18 cellular contexts compared by ENCODE assay signal in genomic region chr11:8227156-8228152, GRCh38. TPM values are rescaled to one million over a fixed set of nuclear protein-coding genes. Genes with fewer than 3 reads are reported as not detected.
DNase-seq lines count a peak whose midpoint lies in the region; ATAC-seq and TF ChIP-seq lines count a peak whose summit lies in the region.
"Had no signal": no experiment of that assay in that cellular context is flagged by ENCODE, and none has a peak within 500 bp of the region (broad histone marks: within the 10 kb centered on the region; RNA-seq: fewer than 3 reads in every experiment).

No MANE protein-coding gene starts in this region.

- H3K27ac ChIP-seq in RWPE2 (ENCODE audit: poor library complexity, severe bottlenecking), result peak overlapping the region; percentile 15
- peak overlapping the region in 3 of 4 donors; percentile 29 to 55 (median 51) for H3K27ac ChIP-seq in esophagus squamous epithelium
- no peak overlapping the region for H3K27ac ChIP-seq in upper lobe of right lung
- H3K27ac ChIP-seq: BLaER1, tibial artery had no signal

- peak; percentile 79 for ATAC-seq in RWPE2 (ENCODE audit: low read depth)
- no peak for ATAC-seq in upper lobe of right lung
- ATAC-seq in HG03354 (IDR thresholded peaks at IDR 0.05; ENCODE audit: poor library complexity, severe bottlenecking, unreplicated experiment), result no peak
- ATAC-seq: stimulated activated memory B cell treated with anti-CD40 and anti-IgM and Interleukin-4, amounts not matched to agents 10 μg/mL and 1 μg/mL and 100 μg/mL, for 72 hours had no signal

- no peak overlapping the region for H3K4me3 Mint-ChIP-seq in HFFc6
- H3K4me3 Mint-ChIP-seq: activated naive CD4-positive, alpha-beta T cell treated with anti-CD3 and anti-CD28 coated beads for 36 hours; neural crest cell; stimulated activated memory B cell treated with anti-CD40 and anti-IgM and Interleukin-4, amounts not matched to agents 10 μg/mL and 1 μg/mL and 100 μg/mL, for 72 hours had no signal

- in situ Hi-C loops in G401 (cut with HindIII; ENCODE audit: low sequenced_read_pairs), result no loop called here

- H3K27ac Mint-ChIP-seq in HFFc6, result no peak overlapping the region
- H3K27ac Mint-ChIP-seq: activated naive CD4-positive, alpha-beta T cell treated with anti-CD3 and anti-CD28 coated beads for 36 hours; stimulated activated memory B cell treated with anti-CD40 and anti-IgM and Interleukin-4, amounts not matched to agents 10 μg/mL and 1 μg/mL and 100 μg/mL, for 72 hours had no signal

- H3K27me3 ChIP-seq in RWPE2 (ENCODE audit: insufficient read depth, poor library complexity, severe bottlenecking) (no peaks in the 10 kb centered on the region), esophagus squamous epithelium (peaks cover 0 to 56% (median 0%) of the 10 kb centered on the region in 4 donors), upper lobe of right lung (no peaks in the 10 kb centered on the region)
- H3K27me3 ChIP-seq: BLaER1 had no signal

- TF ChIP-seq CTCF in HFFc6 (IDR thresholded peaks at IDR 0.05) (no peak), RWPE2 (IDR thresholded peaks at IDR 0.05; ENCODE audit: poor library complexity, severe bottlenecking) (no peak), esophagus squamous epithelium (IDR thresholded peaks at IDR 0.05) (no peak), upper lobe of right lung (IDR thresholded peaks at IDR 0.05) (no peak)

- 50 to 69% methylated on average over 4 of the region's 4 CpGs for WGBS in esophagus squamous epithelium, 2 donors

- no peaks in the 10 kb centered on the region for H3K9me3 ChIP-seq in RWPE2 (ENCODE audit: severe bottlenecking)
- H3K9me3 ChIP-seq in esophagus squamous epithelium, result no peaks in the 10 kb centered on the region
- no peaks in the 10 kb centered on the region for H3K9me3 ChIP-seq in upper lobe of right lung
- H3K9me3 ChIP-seq: BLaER1, tibial artery had no signal

- H3K9me3 Mint-ChIP-seq in HFFc6, result no peaks in the 10 kb centered on the region
- H3K9me3 Mint-ChIP-seq: activated naive CD4-positive, alpha-beta T cell treated with anti-CD3 and anti-CD28 coated beads for 36 hours; neural crest cell; stimulated activated memory B cell treated with anti-CD40 and anti-IgM and Interleukin-4, amounts not matched to agents 10 μg/mL and 1 μg/mL and 100 μg/mL, for 72 hours had no signal

- H3K4me1 ChIP-seq in RWPE2 (ENCODE audit: insufficient read depth, poor library complexity, severe bottlenecking) (peaks cover 14% of the 10 kb centered on the region), esophagus squamous epithelium (peaks cover 21 to 51% (median 25%) of the 10 kb centered on the region in 3 donors), upper lobe of right lung (no peaks in the 10 kb centered on the region)

- TF ChIP-seq POLR2A in esophagus squamous epithelium (IDR thresholded peaks at IDR 0.05), result no peak

- H3K4me3 ChIP-seq in RWPE2 (ENCODE audit: severe bottlenecking), result no peak overlapping the region
- no peak overlapping the region for H3K4me3 ChIP-seq in esophagus squamous epithelium
- H3K4me3 ChIP-seq in upper lobe of right lung, result no peak overlapping the region
- H3K4me3 ChIP-seq: BLaER1, tibial artery had no signal

- H3K36me3 Mint-ChIP-seq in HFFc6 (ENCODE audit: low read depth), result no peaks in the 10 kb centered on the region
- H3K36me3 Mint-ChIP-seq: stimulated activated memory B cell treated with anti-CD40 and anti-IgM and Interleukin-4, amounts not matched to agents 10 μg/mL and 1 μg/mL and 100 μg/mL, for 72 hours had no signal

- intact Hi-C loops in esophagus squamous epithelium (cut with DNase I) (loop anchor here (5.0 to 10.0 kb wide), 2 partner anchors 35 to 337 kb away; partner anchors contain the start of gene LMO1), upper lobe of right lung (cut with DNase I) (loop anchor here (10.0 kb wide), 1 partner anchor 337 kb away; no protein-coding TSS in a partner anchor)

- peak; percentile 39 for DNase-seq in HFFc6
- DNase-seq in RWPE2 (ENCODE audit: low spot score), result no peak
- DNase-seq in esophagus squamous epithelium (lab: John Stamatoyannopoulos, UW), result no peak
- DNase-seq in upper lobe of right lung, result peak; percentile 51
- DNase-seq in G401 (ENCODE audit: low spot score), result no peak
- DNase-seq in NCI-H146 treated with DMSO at 0.1 percent for 48 hours (lab: John Stamatoyannopoulos, UW; ENCODE audit: unreplicated experiment), result no peak
- DNase-seq: activated CD4-positive, alpha-beta T cell treated with anti-CD3 and anti-CD28 coated beads for 4 hours; activated naive CD4-positive, alpha-beta T cell treated with anti-CD3 and anti-CD28 coated beads for 36 hours; cortex of kidney; erythroblast; midbrain; NCI-H2081; NCI-H526; tibial artery had no signal

- peaks cover 10% of the 10 kb centered on the region for H3K4me1 Mint-ChIP-seq in HFFc6 (ENCODE audit: low read depth)

- H3K27me3 Mint-ChIP-seq in HFFc6 (ENCODE audit: insufficient read depth), result peaks cover 11% of the 10 kb centered on the region

- H3K36me3 ChIP-seq in RWPE2 (ENCODE audit: low read depth) (no peaks in the 10 kb centered on the region), esophagus squamous epithelium (no peaks in the 10 kb centered on the region), upper lobe of right lung (no peaks in the 10 kb centered on the region)
- H3K36me3 ChIP-seq: BLaER1, tibial artery had no signal

RNA-seq across cellular contexts. Expression of gene LMO1, which starts 36.2 kb away (rescaled TPM):
- not detected for total RNA-seq in HFFc6 (2021; fragmentation: NEBNext Ultra II Directional; extraction: Animal tissue kit (Norgen Biotek cat#: 25700))
- total RNA-seq in esophagus squamous epithelium, result not detected
- total RNA-seq in upper lobe of right lung, result not detected
- not detected in 2 replicates for total RNA-seq in G401 (2014; rRNA removed; shearing (Covaris generic))
- total RNA-seq: activated naive CD4-positive, alpha-beta T cell treated with anti-CD3 and anti-CD28 coated beads for 36 hours had no signal

RNA-seq across cellular contexts. Expression of gene RIC3, which starts 58.6 kb away (rescaled TPM):
- not detected for total RNA-seq in HFFc6 (2021; fragmentation: NEBNext Ultra II Directional; extraction: Animal tissue kit (Norgen Biotek cat#: 25700))
- total RNA-seq in esophagus squamous epithelium (10 to 100 TPM in 1 of 4 donors, 1 to 10 TPM in 3; 2.7 to 14.1 (median 8.1) TPM), upper lobe of right lung (12.9 TPM)
- total RNA-seq in G401 (2014; rRNA removed; shearing (Covaris generic)), result not detected in 2 replicates

Comparison
In these comparisons a context has a peak if more than half of its experiments do, and no peak if none do; other contexts are left out.
1. DNase-seq: peak in HFFc6 (single experiment) and upper lobe of right lung (single experiment); none in RWPE2 (single experiment), esophagus squamous epithelium (single experiment), G401 (single experiment) and NCI-H146 treated with DMSO at 0.1 percent for 48 hours (single experiment).